Comparison of ENCODE assay signal across 16 cellular contexts in genomic region chr1:228294717-228295116, GRCh38.
A peak's percentile ranks its signal among the peaks of the same experiment; 100 is the strongest.
DNase-seq lines count a peak whose midpoint lies in the region; ATAC-seq and TF ChIP-seq lines count a peak whose summit lies in the region.
"Had no signal": no experiment of that assay in that cellular context is flagged by ENCODE, and none has a peak within 500 bp of the region (broad histone marks: within the 10 kb centered on the region; RNA-seq: fewer than 3 reads in every experiment).

No MANE protein-coding gene starts in this region.

- H3K4me1 Mint-ChIP-seq in nephron progenitor cell = no peaks in the 10 kb centered on the region
- H3K4me1 Mint-ChIP-seq: CD4-positive, CD25-positive, alpha-beta regulatory T cell; GM23338 had no signal

- intact Hi-C loops in heart left ventricle (cut with DNase I) (no loop called here), cardiac septum (cut with DNase I) (no loop called here), left ventricle myocardium inferior (cut with micrococcal nuclease) (no loop called here), upper lobe of right lung (cut with DNase I) (no loop called here), mammary epithelial cell (cut with micrococcal nuclease) (no loop called here)

- H3K4me3 Mint-ChIP-seq in nephron progenitor cell = no peak overlapping the region
- H3K4me3 Mint-ChIP-seq: CD4-positive, CD25-positive, alpha-beta regulatory T cell; GM23338 had no signal

- TF ChIP-seq POLR2A in heart left ventricle (IDR thresholded peaks at IDR 0.05) = no peak

- no peak for TF ChIP-seq CTCF in heart left ventricle (IDR thresholded peaks at IDR 0.05)
- no peak for TF ChIP-seq CTCF in left ventricle myocardium inferior (IDR thresholded peaks at IDR 0.05; ENCODE audit: borderline replicate concordance)
- TF ChIP-seq CTCF in nephron progenitor cell (IDR thresholded peaks at IDR 0.05) = no peak
- TF ChIP-seq CTCF in upper lobe of right lung (IDR thresholded peaks at IDR 0.05) = no peak
- TF ChIP-seq CTCF in mammary epithelial cell (conservative IDR thresholded peaks at IDR 0.05 in 1 of 2, IDR thresholded peaks at IDR 0.05 in 1 of 2; ENCODE audit: extremely low read depth in 1 of 2, insufficient read depth in 1 of 2, low read depth in 1 of 2, low read length in 2 of 2) = no peak

- H2AFZ ChIP-seq in mammary epithelial cell (ENCODE audit: low read depth, low read length) = no peak overlapping the region
- H2AFZ ChIP-seq: GM23338 had no signal

- no peak overlapping the region for H3K27ac ChIP-seq in heart left ventricle
- H3K27ac ChIP-seq in left ventricle myocardium inferior (replicated peaks) = no peak overlapping the region
- H3K27ac ChIP-seq in upper lobe of right lung = no peak overlapping the region
- no peak overlapping the region for H3K27ac ChIP-seq in mammary epithelial cell (ENCODE audit: insufficient read depth, low read depth, low read length)
- H3K27ac ChIP-seq: BLaER1 treated with 17β-estradiol and CSF1 and Interleukin-3, amounts not matched to agents 10 nM and 100 nM had no signal

- H3K36me3 ChIP-seq in heart left ventricle (peaks cover 0 to 99% (median 34%) of the 10 kb centered on the region in 9 donors), left ventricle myocardium inferior (peaks cover 91% of the 10 kb centered on the region), upper lobe of right lung (no peaks in the 10 kb centered on the region), mammary epithelial cell (ENCODE audit: insufficient read depth, low read length) (no peaks in the 10 kb centered on the region)

- DNase-seq in heart left ventricle (peak in 3 of 5 donors; percentile 5 to 38 (median 24)), cardiac septum (ENCODE audit: low spot score) (no peak), left ventricle myocardium inferior (peak; percentile 3), nephron progenitor cell (no peak), upper lobe of right lung (peak; percentile 45), mammary epithelial cell (no peak), DMS 273 (lab: John Stamatoyannopoulos, UW; ENCODE audit: unreplicated experiment) (no peak)
- DNase-seq: ACHN; Calu3; CD4-positive, CD25-positive, alpha-beta regulatory T cell; DMS79 treated with DMSO at 0.1 percent for 48 hours; EL; H7 had no signal

- H3K27me3 ChIP-seq in heart left ventricle (no peaks in the 10 kb centered on the region), left ventricle myocardium inferior (ENCODE audit: low read depth) (no peaks in the 10 kb centered on the region), upper lobe of right lung (no peaks in the 10 kb centered on the region), mammary epithelial cell (ENCODE audit: insufficient read depth, low read length) (no peaks in the 10 kb centered on the region)
- H3K27me3 ChIP-seq: BLaER1 treated with 17β-estradiol and CSF1 and Interleukin-3, amounts not matched to agents 10 nM and 100 nM had no signal

- no peaks in the 10 kb centered on the region for H4K20me1 ChIP-seq in mammary epithelial cell (ENCODE audit: insufficient read depth, low read length)

- dilution Hi-C loops in mammary epithelial cell (cut with HindIII; ENCODE audit: low sequenced_read_pairs) = loop anchor here (5.0 kb wide), 1 partner anchor 82 kb away; no protein-coding TSS in a partner anchor

- H3K9me3 ChIP-seq in heart left ventricle = peaks cover 0 to 8% (median 0%) of the 10 kb centered on the region in 12 donors
- peaks cover 3% of the 10 kb centered on the region for H3K9me3 ChIP-seq in left ventricle myocardium inferior (replicated peaks)
- no peaks in the 10 kb centered on the region for H3K9me3 ChIP-seq in upper lobe of right lung
- no peaks in the 10 kb centered on the region for H3K9me3 ChIP-seq in mammary epithelial cell (replicated peaks; ENCODE audit: insufficient read depth, low read length)

- peaks cover 3% of the 10 kb centered on the region for H3K27me3 Mint-ChIP-seq in nephron progenitor cell (ENCODE audit: low read depth, poor library complexity)
- H3K27me3 Mint-ChIP-seq: CD4-positive, CD25-positive, alpha-beta regulatory T cell had no signal

- CTCF ChIA-PET in mammary epithelial cell (lab: Charles Lee; ENCODE audit: low non-redundant PET) = no interaction called here

- H3K79me2 ChIP-seq in mammary epithelial cell (ENCODE audit: insufficient read depth, low read length) = no peaks in the 10 kb centered on the region

- H3K27ac Mint-ChIP-seq in nephron progenitor cell = peak overlapping the region; percentile 86
- H3K27ac Mint-ChIP-seq: GM23338 had no signal

- no peak overlapping the region for H3K9ac ChIP-seq in mammary epithelial cell (ENCODE audit: insufficient read depth, low read length)
- H3K9ac ChIP-seq: BLaER1 treated with 17β-estradiol and CSF1 and Interleukin-3, amounts not matched to agents 10 nM and 100 nM had no signal

- 89 to 94% (median 93%) methylated on average over 8 to 10 of the region's 10 CpGs for WGBS in heart left ventricle, 4 donors
- WGBS in mammary epithelial cell (ENCODE audit: low coverage, missing lambda C conversion rate) = 84% methylated on average over 10 of the region's 10 CpGs

- BruUV-seq in mammary epithelial cell (replicated peaks; lab: Mats Ljungman, UMichigan) = no TSS peak

- peaks cover 24% of the 10 kb centered on the region for H3K9me3 Mint-ChIP-seq in nephron progenitor cell

- peaks cover 86% of the 10 kb centered on the region for H3K36me3 Mint-ChIP-seq in nephron progenitor cell (ENCODE audit: low read depth)

- H3K4me1 ChIP-seq in heart left ventricle (no peaks in the 10 kb centered on the region), left ventricle myocardium inferior (no peaks in the 10 kb centered on the region), upper lobe of right lung (no peaks in the 10 kb centered on the region), mammary epithelial cell (ENCODE audit: insufficient read depth, low read length) (no peaks in the 10 kb centered on the region)
- H3K4me1 ChIP-seq: BLaER1 treated with 17β-estradiol and CSF1 and Interleukin-3, amounts not matched to agents 10 nM and 100 nM had no signal

- no peak overlapping the region for H3K4me2 ChIP-seq in mammary epithelial cell (ENCODE audit: insufficient read depth, low read depth, low read length)
- H3K4me2 ChIP-seq: BLaER1 treated with 17β-estradiol and CSF1 and Interleukin-3, amounts not matched to agents 10 nM and 100 nM; GM23338 had no signal

- ATAC-seq in heart left ventricle (no peak), upper lobe of right lung (no peak), GM19397 (IDR thresholded peaks at IDR 0.05; ENCODE audit: unreplicated experiment) (no peak)
- ATAC-seq: GM23338 had no signal

- H3K4me3 ChIP-seq in heart left ventricle = no peak overlapping the region
- no peak overlapping the region for H3K4me3 ChIP-seq in left ventricle myocardium inferior
- H3K4me3 ChIP-seq in upper lobe of right lung = no peak overlapping the region
- no peak overlapping the region for H3K4me3 ChIP-seq in mammary epithelial cell (replicated peaks in 1 of 3; ENCODE audit: insufficient read depth in 1 of 3, low read depth in 2 of 3, low read length in 3 of 3)
- H3K4me3 ChIP-seq: BLaER1 treated with 17β-estradiol and CSF1 and Interleukin-3, amounts not matched to agents 10 nM and 100 nM; GM23338 had no signal

- in situ Hi-C loops in mammary epithelial cell (cut with MboI; ENCODE audit: low sequenced_read_pairs in 2 of 2) = no loop called here

Comparison
In these comparisons a context has a peak if more than half of its experiments do, and no peak if none do; other contexts are left out.
1. DNase-seq: peak in heart left ventricle (3 of 5), left ventricle myocardium inferior (single experiment) and upper lobe of right lung (single experiment); none in cardiac septum (single experiment), nephron progenitor cell (single experiment), mammary epithelial cell (single experiment) and DMS 273 (single experiment).